ENCODE assay signal across 9 cellular contexts in genomic region chr1:181504294-181505115, GRCh38. TPM values are rescaled to one million over a fixed set of nuclear protein-coding genes. Genes with fewer than 3 reads are reported as not detected.
DNase-seq lines count a peak whose midpoint lies in the region; ATAC-seq and TF ChIP-seq lines count a peak whose summit lies in the region.
"Had no signal": no experiment of that assay in that cellular context is flagged by ENCODE, and none has a peak within 500 bp of the region (broad histone marks: within the 10 kb centered on the region; RNA-seq: fewer than 3 reads in every experiment).

No MANE protein-coding gene starts in this region.

- peaks cover 4% of the 10 kb centered on the region for H3K27me3 Mint-ChIP-seq in chondrocyte (ENCODE audit: low read depth)
- no peaks in the 10 kb centered on the region for H3K27me3 Mint-ChIP-seq in stimulated activated memory B cell treated with anti-CD40 and anti-IgM and Interleukin-4, amounts not matched to agents 10 μg/mL and 1 μg/mL and 100 μg/mL, for 72 hours

- ATAC-seq in GM19324 (IDR thresholded peaks at IDR 0.05; ENCODE audit: low FRiP score, unreplicated experiment), result peak; percentile 67
- peak; percentile 40 for ATAC-seq in HG03097 (IDR thresholded peaks at IDR 0.05; ENCODE audit: low FRiP score, unreplicated experiment)
- ATAC-seq in stimulated activated memory B cell treated with anti-CD40 and anti-IgM and Interleukin-4, amounts not matched to agents 10 μg/mL and 1 μg/mL and 100 μg/mL, for 72 hours, result peak; percentile 57

- H3K4me3 Mint-ChIP-seq in chondrocyte (ENCODE audit: unreplicated experiment), result no peak overlapping the region
- peak overlapping the region; percentile 71 for H3K4me3 Mint-ChIP-seq in stimulated activated memory B cell treated with anti-CD40 and anti-IgM and Interleukin-4, amounts not matched to agents 10 μg/mL and 1 μg/mL and 100 μg/mL, for 72 hours

- TF ChIP-seq CTCF in chondrocyte (IDR thresholded peaks at IDR 0.05), result peak; percentile 21

- H3K4me1 Mint-ChIP-seq in chondrocyte (ENCODE audit: low read depth), result no peaks in the 10 kb centered on the region
- H3K4me1 Mint-ChIP-seq in stimulated activated memory B cell treated with anti-CD40 and anti-IgM and Interleukin-4, amounts not matched to agents 10 μg/mL and 1 μg/mL and 100 μg/mL, for 72 hours, result peaks cover 70% of the 10 kb centered on the region

- H3K9me3 Mint-ChIP-seq in chondrocyte (ENCODE audit: low read depth), result no peaks in the 10 kb centered on the region
- H3K9me3 Mint-ChIP-seq in stimulated activated memory B cell treated with anti-CD40 and anti-IgM and Interleukin-4, amounts not matched to agents 10 μg/mL and 1 μg/mL and 100 μg/mL, for 72 hours, result peaks cover 3% of the 10 kb centered on the region

- no peak overlapping the region for H3K27ac Mint-ChIP-seq in chondrocyte (ENCODE audit: unreplicated experiment)
- peak overlapping the region; percentile 90 for H3K27ac Mint-ChIP-seq in stimulated activated memory B cell treated with anti-CD40 and anti-IgM and Interleukin-4, amounts not matched to agents 10 μg/mL and 1 μg/mL and 100 μg/mL, for 72 hours

- DNase-seq in ELR (ENCODE audit: low read depth) (peak; percentile 55), NCI-H345 (lab: John Stamatoyannopoulos, UW) (peak; percentile 44), chondrocyte (ENCODE audit: low spot score) (no peak), NCI-H2029 (lab: John Stamatoyannopoulos, UW) (no peak)
- no peak for DNase-seq in activated T-cell treated with anti-CD3 and anti-CD28 coated beads, Interleukin-2, amount 50 U/mL, for 1 hour

- no peaks in the 10 kb centered on the region for H3K36me3 Mint-ChIP-seq in chondrocyte (ENCODE audit: low read depth)
- peaks cover 5% of the 10 kb centered on the region for H3K36me3 Mint-ChIP-seq in stimulated activated memory B cell treated with anti-CD40 and anti-IgM and Interleukin-4, amounts not matched to agents 10 μg/mL and 1 μg/mL and 100 μg/mL, for 72 hours

RNA-seq across cellular contexts. Expression of gene CACNA1E, which starts 21.2 kb away (rescaled TPM):
- total RNA-seq in chondrocyte, result not detected in 3 replicates
- total RNA-seq: activated CD8-positive, alpha-beta memory T cell treated with anti-CD3 and anti-CD28 coated beads for 36 hours had no signal

Comparison
In these comparisons a context has a peak if more than half of its experiments do, and no peak if none do; other contexts are left out.
1. DNase-seq: peak in ELR (single experiment) and NCI-H345 (single experiment); none in chondrocyte (single experiment), NCI-H2029 (single experiment) and activated T-cell treated with anti-CD3 and anti-CD28 coated beads, Interleukin-2, amount 50 U/mL, for 1 hour (single experiment).
2. Peak in every context shown above with its lines, with median percentiles within 50 percentile points of each other: ATAC-seq.